Comparison of ENCODE assay signal across 23 cellular contexts in genomic region chr4:185237185-185237584, GRCh38. TPM values are rescaled to one million over a fixed set of nuclear protein-coding genes. Genes with fewer than 3 reads are reported as not detected.
A peak's percentile ranks its signal among the peaks of the same experiment; 100 is the strongest.
DNase-seq lines count a peak whose midpoint lies in the region; ATAC-seq and TF ChIP-seq lines count a peak whose summit lies in the region.
"Had no signal": no experiment of that assay in that cellular context is flagged by ENCODE, and none has a peak within 500 bp of the region (broad histone marks: within the 10 kb centered on the region; RNA-seq: fewer than 3 reads in every experiment).

No MANE protein-coding gene starts in this region.

- TF ChIP-seq CTCF in brain microvascular endothelial cell (IDR thresholded peaks at IDR 0.05; ENCODE audit: low read depth, low read length, missing control alignments) (no peak), mesothelial cell of epicardium (IDR thresholded peaks at IDR 0.05; ENCODE audit: unreplicated experiment) (no peak), thoracic aorta (IDR thresholded peaks at IDR 0.05) (no peak)

- H3K36me3 Mint-ChIP-seq in mesothelial cell of epicardium: peaks cover 9% of the 10 kb centered on the region
- H3K36me3 Mint-ChIP-seq in stimulated activated naive B cell treated with anti-CD40 and anti-IgM and Interleukin-4, amounts not matched to agents 10 μg/mL and 1 μg/mL and 100 μg/mL, for 72 hours: peaks cover 8 to 23% of the 10 kb centered on the region in 2 donors

- in situ Hi-C loops in brain microvascular endothelial cell (cut with HindIII; ENCODE audit: low pct_ligation_motif_present, low sequenced_read_pairs): no loop called here

- peak; percentile 60 for DNase-seq in brain microvascular endothelial cell
- peak; percentile 75 for DNase-seq in fibroblast of peridontal ligament (ENCODE audit: extremely low read depth)
- DNase-seq in mesothelial cell of epicardium (ENCODE audit: low spot score in 2 of 2, unreplicated experiment in 2 of 2): no peak
- DNase-seq in thoracic aorta (ENCODE audit: low spot score): no peak
- DNase-seq in cerebellum (ENCODE audit: low spot score): no peak
- no peak for DNase-seq in stimulated activated naive B cell treated with anti-CD40 and anti-IgM and Interleukin-4, amounts not matched to agents 10 μg/mL and 1 μg/mL and 100 μg/mL, for 72 hours
- DNase-seq: activated CD4-positive, alpha-beta T cell treated with anti-CD3 and anti-CD28 coated beads for 4 hours; activated CD8-positive, alpha-beta memory T cell treated with anti-CD3 and anti-CD28 coated beads for 24 hours; activated T-cell treated with anti-CD3 and anti-CD28 coated beads, Interleukin-2, amount 50 U/mL, for 24 hours; caudate nucleus; CD4-positive, alpha-beta T cell; dorsolateral prefrontal cortex; IMR-90; NCI-H1105; NCI-H2029 treated with DMSO at 0.1 percent for 48 hours; NCI-H2227 treated with DMSO at 0.1 percent for 48 hours; RPMI8226; SK-N-SH; stimulated activated CD4-positive, alpha-beta T cell treated with anti-CD3 and anti-CD28 coated beads, Interleukin-4, amount 100 ng/mL, for 24 hours; stimulated activated naive CD8-positive, alpha-beta T cell treated with anti-CD3 and anti-CD28 coated beads, Interleukin-15, Interleukin-2, amounts not matched to agents 100 U/mL and 50 U/mL, for 24 hours had no signal

- H3K4me3 Mint-ChIP-seq in mesothelial cell of epicardium: no peak overlapping the region
- H3K4me3 Mint-ChIP-seq in stimulated activated naive B cell treated with anti-CD40 and anti-IgM and Interleukin-4, amounts not matched to agents 10 μg/mL and 1 μg/mL and 100 μg/mL, for 72 hours: no peak overlapping the region
- H3K4me3 Mint-ChIP-seq: activated T-cell treated with anti-CD3 and anti-CD28 coated beads, Interleukin-2, amount 50 U/mL, for 24 hours; CD4-positive, alpha-beta T cell had no signal

- no peaks in the 10 kb centered on the region for H3K9me3 ChIP-seq in thoracic aorta
- H3K9me3 ChIP-seq: neutrophil, SK-N-SH had no signal

- H3K27ac ChIP-seq in brain microvascular endothelial cell (peak overlapping the region; percentile 42), thoracic aorta (no peak overlapping the region)
- H3K27ac ChIP-seq: dorsolateral prefrontal cortex, neutrophil had no signal

- no peak for ATAC-seq in thoracic aorta (ENCODE audit: insufficient number of reproducible peaks, low FRiP score, low read depth)
- ATAC-seq in GM21447 (IDR thresholded peaks at IDR 0.05; ENCODE audit: unreplicated experiment): no peak
- no peak for ATAC-seq in stimulated activated naive B cell treated with anti-CD40 and anti-IgM and Interleukin-4, amounts not matched to agents 10 μg/mL and 1 μg/mL and 100 μg/mL, for 72 hours (replicated peaks)
- ATAC-seq: stimulated activated naive CD8-positive, alpha-beta T cell treated with anti-CD3 and anti-CD28 coated beads, Interleukin-15, Interleukin-2, amounts not matched to agents 100 U/mL and 50 U/mL, for 24 hours had no signal

- peak overlapping the region; percentile 67 for H3K27ac Mint-ChIP-seq in mesothelial cell of epicardium
- no peak overlapping the region for H3K27ac Mint-ChIP-seq in stimulated activated naive B cell treated with anti-CD40 and anti-IgM and Interleukin-4, amounts not matched to agents 10 μg/mL and 1 μg/mL and 100 μg/mL, for 72 hours
- H3K27ac Mint-ChIP-seq: activated T-cell treated with anti-CD3 and anti-CD28 coated beads, Interleukin-2, amount 50 U/mL, for 24 hours; CD4-positive, alpha-beta T cell had no signal

- no peaks in the 10 kb centered on the region for H3K36me3 ChIP-seq in brain microvascular endothelial cell (replicated peaks)
- H3K36me3 ChIP-seq in thoracic aorta: no peaks in the 10 kb centered on the region
- H3K36me3 ChIP-seq: neutrophil had no signal

- H3K4me1 Mint-ChIP-seq in mesothelial cell of epicardium: peaks cover 23% of the 10 kb centered on the region
- H3K4me1 Mint-ChIP-seq in stimulated activated naive B cell treated with anti-CD40 and anti-IgM and Interleukin-4, amounts not matched to agents 10 μg/mL and 1 μg/mL and 100 μg/mL, for 72 hours: peaks cover 8 to 30% of the 10 kb centered on the region in 2 donors

- peaks cover 16 to 37% of the 10 kb centered on the region in 2 donors for H3K4me1 ChIP-seq in thoracic aorta (ENCODE audit: control insufficient read depth in 1 of 2, low read depth in 2 of 2)

- H3K27me3 Mint-ChIP-seq in mesothelial cell of epicardium (ENCODE audit: low read depth): no peaks in the 10 kb centered on the region
- no peaks in the 10 kb centered on the region for H3K27me3 Mint-ChIP-seq in stimulated activated naive B cell treated with anti-CD40 and anti-IgM and Interleukin-4, amounts not matched to agents 10 μg/mL and 1 μg/mL and 100 μg/mL, for 72 hours
- H3K27me3 Mint-ChIP-seq: activated T-cell treated with anti-CD3 and anti-CD28 coated beads, Interleukin-2, amount 50 U/mL, for 24 hours; CD4-positive, alpha-beta T cell had no signal

- H3K4me3 ChIP-seq in brain microvascular endothelial cell (ENCODE audit: low read depth, low read length): no peak overlapping the region
- H3K4me3 ChIP-seq in thoracic aorta: peak overlapping the region; percentile 16
- H3K4me3 ChIP-seq: dorsolateral prefrontal cortex, lung had no signal

- peaks cover 16% of the 10 kb centered on the region for H3K9me3 Mint-ChIP-seq in mesothelial cell of epicardium
- H3K9me3 Mint-ChIP-seq in stimulated activated naive B cell treated with anti-CD40 and anti-IgM and Interleukin-4, amounts not matched to agents 10 μg/mL and 1 μg/mL and 100 μg/mL, for 72 hours: no peaks in the 10 kb centered on the region
- H3K9me3 Mint-ChIP-seq: activated T-cell treated with anti-CD3 and anti-CD28 coated beads, Interleukin-2, amount 50 U/mL, for 24 hours; CD4-positive, alpha-beta T cell had no signal

- H3K27me3 ChIP-seq in brain microvascular endothelial cell (replicated peaks) (no peaks in the 10 kb centered on the region), thoracic aorta (replicated peaks; ENCODE audit: insufficient read depth) (no peaks in the 10 kb centered on the region)
- H3K27me3 ChIP-seq: dorsolateral prefrontal cortex had no signal

RNA-seq across cellular contexts. Expression of gene SNX25, which starts 27.8 kb away (rescaled TPM):
- 10.9 to 12.8 TPM (median 12.1 TPM) in 3 replicates for total RNA-seq in mesothelial cell of epicardium
- 10 to 100 TPM; 31.3 to 38.0 TPM for total RNA-seq in thoracic aorta
- total RNA-seq in cerebellum: 27.7 TPM

RNA-seq across cellular contexts. Expression of gene CFAP97, which starts 33.4 kb away (rescaled TPM):
- total RNA-seq in mesothelial cell of epicardium (28.2 to 30.2 TPM (median 29.2 TPM) in 3 replicates), thoracic aorta (10 to 100 TPM; 40.8 to 62.2 TPM), cerebellum (45.4 TPM)

Comparison
In these comparisons a context has a peak if more than half of its experiments do, and no peak if none do; other contexts are left out.
1. DNase-seq: peak in brain microvascular endothelial cell (single experiment) and fibroblast of peridontal ligament (single experiment); none in mesothelial cell of epicardium (0 of 2), thoracic aorta (single experiment), cerebellum (single experiment) and stimulated activated naive B cell treated with anti-CD40 and anti-IgM and Interleukin-4, amounts not matched to agents 10 μg/mL and 1 μg/mL and 100 μg/mL, for 72 hours (single experiment).